ENCODE assay signal across 18 cellular contexts in the genomic region with DNA sequence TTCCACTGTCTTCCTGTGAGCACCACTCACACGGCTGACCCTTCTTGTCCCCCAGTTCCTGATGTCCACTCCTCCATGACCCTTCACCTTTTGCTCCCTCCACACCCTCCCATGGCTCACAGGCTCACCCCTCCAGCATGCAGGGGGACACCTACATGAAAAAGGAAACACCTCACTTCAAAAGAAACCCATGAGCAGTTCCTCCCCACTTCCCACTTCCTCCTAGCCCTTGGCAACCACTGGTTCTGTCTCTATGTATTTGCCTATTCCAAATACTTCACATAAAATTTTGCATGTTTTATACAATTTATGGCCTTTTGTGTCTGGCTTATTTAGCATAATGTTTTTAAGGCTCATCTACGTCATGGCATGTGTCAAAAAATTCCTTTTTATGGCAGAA.
"Had no signal": no experiment of that assay in that cellular context is flagged by ENCODE, and none has a peak within 500 bp of the region (broad histone marks: within the 10 kb centered on the region; RNA-seq: fewer than 3 reads in every experiment).

No MANE protein-coding gene starts in this region.

- FAIRE-seq: endometrium, frontal cortex had no signal

- H3K4me1 ChIP-seq: parathyroid adenoma, right lobe of liver had no signal

- H3K36me3 ChIP-seq: heart left ventricle, prostate gland, right lobe of liver, tibial nerve had no signal

- H3K79me2 ChIP-seq: parathyroid adenoma had no signal

- H3K4me3 ChIP-seq: dorsolateral prefrontal cortex, heart left ventricle, prostate gland, right lobe of liver, tibial nerve had no signal

- H3K27ac ChIP-seq: dorsolateral prefrontal cortex, heart left ventricle, parathyroid adenoma, prostate gland, right lobe of liver, tibial nerve had no signal

- H3K9me3 ChIP-seq: prostate gland, right lobe of liver had no signal

- H3K4me1 Mint-ChIP-seq: stimulated activated effector memory CD8-positive, alpha-beta T cell treated with anti-CD3 and anti-CD28 coated beads, Interleukin-12 subunit alpha, Interleukin-12 subunit beta, amount 100 ng/mL, for 72 hours had no signal

- H3K27me3 ChIP-seq: dorsolateral prefrontal cortex, heart left ventricle, right lobe of liver, tibial nerve had no signal

- H2AFZ ChIP-seq: parathyroid adenoma had no signal

- H3K36me3 Mint-ChIP-seq: naive B cell; stimulated activated effector memory CD8-positive, alpha-beta T cell treated with anti-CD3 and anti-CD28 coated beads, Interleukin-12 subunit alpha, Interleukin-12 subunit beta, amount 100 ng/mL, for 72 hours had no signal

- H3K9me3 Mint-ChIP-seq: stimulated activated effector memory CD8-positive, alpha-beta T cell treated with anti-CD3 and anti-CD28 coated beads, Interleukin-12 subunit alpha, Interleukin-12 subunit beta, amount 100 ng/mL, for 72 hours had no signal

- DNase-seq: cortex of kidney; dorsolateral prefrontal cortex; effector CD8-positive, alpha-beta T cell; heart left ventricle; hippocampal formation; naive B cell; nephron progenitor cell; right lobe of liver; stimulated activated CD4-positive, alpha-beta T cell treated with anti-CD3 and anti-CD28 coated beads, Interleukin-4, amount 100 ng/mL, for 1 hour; stimulated activated CD8-positive, alpha-beta memory T cell treated with anti-CD3 and anti-CD28 coated beads, Interleukin-4, amount 100 ng/mL, for 48 hours had no signal

- H3K27ac Mint-ChIP-seq: naive B cell; nephron progenitor cell; stimulated activated effector memory CD8-positive, alpha-beta T cell treated with anti-CD3 and anti-CD28 coated beads, Interleukin-12 subunit alpha, Interleukin-12 subunit beta, amount 100 ng/mL, for 72 hours; stimulated activated naive CD8-positive, alpha-beta T cell treated with anti-CD3 and anti-CD28 coated beads, Interleukin-15, Interleukin-2, amounts not matched to agents 100 ng/mL and 50 ng/mL, for 24 hours had no signal

- H3K4me3 Mint-ChIP-seq: nephron progenitor cell; stimulated activated effector memory CD8-positive, alpha-beta T cell treated with anti-CD3 and anti-CD28 coated beads, Interleukin-12 subunit alpha, Interleukin-12 subunit beta, amount 100 ng/mL, for 72 hours; stimulated activated naive CD8-positive, alpha-beta T cell treated with anti-CD3 and anti-CD28 coated beads, Interleukin-15, Interleukin-2, amounts not matched to agents 100 ng/mL and 50 ng/mL, for 24 hours had no signal

- ATAC-seq: esophagus mucosa; heart left ventricle; right lobe of liver; stimulated activated effector memory CD8-positive, alpha-beta T cell treated with anti-CD3 and anti-CD28 coated beads, Interleukin-12 subunit alpha, Interleukin-12 subunit beta, amount 100 ng/mL, for 72 hours had no signal

- H3K9ac ChIP-seq: parathyroid adenoma had no signal
